Comparison of ENCODE assay signal across 12 cellular contexts in genomic region chr2:105950521-105951389, GRCh38.
DNase-seq lines count a peak whose midpoint lies in the region; ATAC-seq lines count a peak whose summit lies in the region.
"Had no signal": no experiment of that assay in that cellular context is flagged by ENCODE, and none has a peak within 500 bp of the region (broad histone marks: within the 10 kb centered on the region; RNA-seq: fewer than 3 reads in every experiment).

No MANE protein-coding gene starts in this region.

- intact Hi-C loops in activated T-helper 1 cell treated with anti-CD3 and anti-CD28 coated beads, Interleukin-12 subunit alpha, Interleukin-12 subunit beta, Interleukin-2, Interleukin-4 antibody, amounts not matched to agents 30 ng/mL and 10 ng/mL and 1 ng/mL, durations not matched to agents 14 hours and 24 hours and 36 hours (cut with micrococcal nuclease) = no loop called here

- no peaks in the 10 kb centered on the region for H3K36me3 ChIP-seq in KOPT-K1 (ENCODE audit: insufficient read depth, low read length)

- peak; percentile 84 for DNase-seq in ELF-1 (ENCODE audit: low read depth, low spot score)
- no peak for DNase-seq in activated T-helper 1 cell treated with anti-CD3 and anti-CD28 coated beads, Interleukin-12 subunit alpha, Interleukin-12 subunit beta, Interleukin-2, Interleukin-4 antibody, amounts not matched to agents 30 ng/mL and 10 ng/mL and 1 ng/mL, durations not matched to agents 14 hours and 24 hours and 36 hours (ENCODE audit: low spot score)
- DNase-seq in iPS-NIHi7 (ENCODE audit: extremely low spot score) = peak; percentile 66
- DNase-seq in G401 (ENCODE audit: low spot score) = no peak
- no peak for DNase-seq in T-helper 9 cell
- DNase-seq: MM.1S; NK-92 treated with Interleukin-12 subunit alpha and Interleukin-12 subunit beta, amount 100 ng/mL, for 24 hours; T-helper 1 cell had no signal

- H3K27ac Mint-ChIP-seq in activated T-helper 1 cell treated with anti-CD3 and anti-CD28 coated beads, Interleukin-12 subunit alpha, Interleukin-12 subunit beta, Interleukin-2, Interleukin-4 antibody, amounts not matched to agents 30 ng/mL and 10 ng/mL and 1 ng/mL, durations not matched to agents 14 hours and 24 hours and 36 hours = peak overlapping the region; percentile 15

- no peak overlapping the region for H3K4me3 Mint-ChIP-seq in activated T-helper 1 cell treated with anti-CD3 and anti-CD28 coated beads, Interleukin-12 subunit alpha, Interleukin-12 subunit beta, Interleukin-2, Interleukin-4 antibody, amounts not matched to agents 30 ng/mL and 10 ng/mL and 1 ng/mL, durations not matched to agents 14 hours and 24 hours and 36 hours

- H3K27ac ChIP-seq in KOPT-K1 (ENCODE audit: low read depth, low read length, poor library complexity, severe bottlenecking) = peak overlapping the region; percentile 15

- ATAC-seq in HG03139 (IDR thresholded peaks at IDR 0.05; ENCODE audit: unreplicated experiment) (no peak), HG03565 (IDR thresholded peaks at IDR 0.05; ENCODE audit: unreplicated experiment) (no peak)
- ATAC-seq: GM12878 had no signal

- in situ Hi-C loops in G401 (cut with HindIII; ENCODE audit: low sequenced_read_pairs) = no loop called here

- no peaks in the 10 kb centered on the region for H3K9me3 ChIP-seq in KOPT-K1 (ENCODE audit: insufficient read depth, low read length, poor library complexity, severe bottlenecking)

- H3K9me3 Mint-ChIP-seq in activated T-helper 1 cell treated with anti-CD3 and anti-CD28 coated beads, Interleukin-12 subunit alpha, Interleukin-12 subunit beta, Interleukin-2, Interleukin-4 antibody, amounts not matched to agents 30 ng/mL and 10 ng/mL and 1 ng/mL, durations not matched to agents 14 hours and 24 hours and 36 hours = no peaks in the 10 kb centered on the region

- no peaks in the 10 kb centered on the region for H3K36me3 Mint-ChIP-seq in activated T-helper 1 cell treated with anti-CD3 and anti-CD28 coated beads, Interleukin-12 subunit alpha, Interleukin-12 subunit beta, Interleukin-2, Interleukin-4 antibody, amounts not matched to agents 30 ng/mL and 10 ng/mL and 1 ng/mL, durations not matched to agents 14 hours and 24 hours and 36 hours (ENCODE audit: low read depth)

- H3K4me1 Mint-ChIP-seq in activated T-helper 1 cell treated with anti-CD3 and anti-CD28 coated beads, Interleukin-12 subunit alpha, Interleukin-12 subunit beta, Interleukin-2, Interleukin-4 antibody, amounts not matched to agents 30 ng/mL and 10 ng/mL and 1 ng/mL, durations not matched to agents 14 hours and 24 hours and 36 hours (ENCODE audit: low read depth) = peaks cover 27% of the 10 kb centered on the region

- peaks cover 5% of the 10 kb centered on the region for H3K27me3 Mint-ChIP-seq in activated T-helper 1 cell treated with anti-CD3 and anti-CD28 coated beads, Interleukin-12 subunit alpha, Interleukin-12 subunit beta, Interleukin-2, Interleukin-4 antibody, amounts not matched to agents 30 ng/mL and 10 ng/mL and 1 ng/mL, durations not matched to agents 14 hours and 24 hours and 36 hours (ENCODE audit: insufficient read depth)

Comparison
In these comparisons a context has a peak if more than half of its experiments do, and no peak if none do; other contexts are left out.
1. DNase-seq: peak in ELF-1 (single experiment) and iPS-NIHi7 (single experiment); none in activated T-helper 1 cell treated with anti-CD3 and anti-CD28 coated beads, Interleukin-12 subunit alpha, Interleukin-12 subunit beta, Interleukin-2, Interleukin-4 antibody, amounts not matched to agents 30 ng/mL and 10 ng/mL and 1 ng/mL, durations not matched to agents 14 hours and 24 hours and 36 hours (single experiment), G401 (single experiment) and T-helper 9 cell (single experiment).